28 cellular contexts compared by ENCODE assay signal in genomic region chr2:101899871-101900270, GRCh38.
A peak's percentile ranks its signal among the peaks of the same experiment; 100 is the strongest.
DNase-seq lines count a peak whose midpoint lies in the region; ATAC-seq, FAIRE-seq and TF ChIP-seq lines count a peak whose summit lies in the region.
"Had no signal": no experiment of that assay in that cellular context is flagged by ENCODE, and none has a peak within 500 bp of the region (broad histone marks: within the 10 kb centered on the region; RNA-seq: fewer than 3 reads in every experiment).

No MANE protein-coding gene starts in this region.

- POLR2A ChIA-PET in activated CD4-positive, alpha-beta T cell treated with anti-CD3 and anti-CD28 coated beads, Interleukin-2, amount 10 ng/mL, durations not matched to agents 7 days and 5 days (lab: Charles Lee): no interaction called here
- POLR2A ChIA-PET in CD4-positive, alpha-beta T cell (lab: Charles Lee): no interaction called here

- peaks cover 10% of the 10 kb centered on the region for H3K4me1 Mint-ChIP-seq in activated CD4-positive, alpha-beta T cell treated with anti-CD3 and anti-CD28 coated beads, Interleukin-2, amount 10 ng/mL, durations not matched to agents 24 days and 14 days
- peaks cover 11% of the 10 kb centered on the region for H3K4me1 Mint-ChIP-seq in activated CD4-positive, alpha-beta T cell treated with anti-CD3 and anti-CD28 coated beads, Interleukin-2, amount 10 ng/mL, durations not matched to agents 7 days and 5 days
- peaks cover 10% of the 10 kb centered on the region for H3K4me1 Mint-ChIP-seq in CD4-positive, alpha-beta T cell (ENCODE audit: low read depth)
- H3K4me1 Mint-ChIP-seq: nephron progenitor cell had no signal

- peaks cover 7% of the 10 kb centered on the region for H3K27me3 ChIP-seq in CD4-positive, alpha-beta T cell (ENCODE audit: control insufficient read depth, insufficient read depth, low read length)
- H3K27me3 ChIP-seq in RWPE2 (ENCODE audit: insufficient read depth, poor library complexity, severe bottlenecking) (no peaks in the 10 kb centered on the region), keratinocyte (ENCODE audit: control insufficient read depth, extremely low read depth, insufficient read depth, low read length) (no peaks in the 10 kb centered on the region)
- H3K27me3 ChIP-seq: esophagus squamous epithelium, ovary, stomach, uterus had no signal

- intact Hi-C loops in activated CD4-positive, alpha-beta T cell treated with anti-CD3 and anti-CD28 coated beads, Interleukin-2, amount 10 ng/mL, durations not matched to agents 24 days and 14 days (cut with micrococcal nuclease): loop anchor here (1.0 to 10.0 kb wide), 3 partner anchors 99 to 342 kb away; no protein-coding TSS in a partner anchor
- intact Hi-C loops in CD4-positive, alpha-beta T cell (cut with DNase I, micrococcal nuclease): no loop called here

- dilution Hi-C loops in keratinocyte (cut with MboI; ENCODE audit: extremely low pct_ligation_motif_present, low sequenced_read_pairs): no loop called here

- no peaks in the 10 kb centered on the region for H3K27me3 Mint-ChIP-seq in activated CD4-positive, alpha-beta T cell treated with anti-CD3 and anti-CD28 coated beads, Interleukin-2, amount 10 ng/mL, durations not matched to agents 24 days and 14 days
- H3K27me3 Mint-ChIP-seq in activated CD4-positive, alpha-beta T cell treated with anti-CD3 and anti-CD28 coated beads, Interleukin-2, amount 10 ng/mL, durations not matched to agents 7 days and 5 days: no peaks in the 10 kb centered on the region
- H3K27me3 Mint-ChIP-seq in CD4-positive, alpha-beta T cell: peaks cover 10% of the 10 kb centered on the region
- H3K27me3 Mint-ChIP-seq: IgD-negative memory B cell had no signal

- peaks cover 19% of the 10 kb centered on the region for H3K4me1 ChIP-seq in RWPE2 (ENCODE audit: insufficient read depth, poor library complexity, severe bottlenecking)
- H3K4me1 ChIP-seq in keratinocyte (ENCODE audit: control insufficient read depth, extremely low read depth, insufficient read depth, low read length): peaks cover 26% of the 10 kb centered on the region
- H3K4me1 ChIP-seq: esophagus squamous epithelium, stomach, uterus had no signal

- H3K4me2 ChIP-seq in keratinocyte (ENCODE audit: control insufficient read depth, extremely low read depth, insufficient read depth, low read depth, low read length): peak overlapping the region; percentile 57

- peaks cover 25% of the 10 kb centered on the region for H3K36me3 Mint-ChIP-seq in activated CD4-positive, alpha-beta T cell treated with anti-CD3 and anti-CD28 coated beads, Interleukin-2, amount 10 ng/mL, durations not matched to agents 24 days and 14 days (ENCODE audit: low read depth)
- peaks cover 36% of the 10 kb centered on the region for H3K36me3 Mint-ChIP-seq in activated CD4-positive, alpha-beta T cell treated with anti-CD3 and anti-CD28 coated beads, Interleukin-2, amount 10 ng/mL, durations not matched to agents 7 days and 5 days (ENCODE audit: low read depth)
- peaks cover 11% of the 10 kb centered on the region for H3K36me3 Mint-ChIP-seq in CD4-positive, alpha-beta T cell (ENCODE audit: low read depth)

- H3K27ac ChIP-seq in CD4-positive, alpha-beta T cell (ENCODE audit: low read depth, low read length): no peak overlapping the region
- H3K27ac ChIP-seq in RWPE2 (ENCODE audit: poor library complexity, severe bottlenecking) (peak overlapping the region; percentile 41), keratinocyte (ENCODE audit: control insufficient read depth, insufficient read depth, low read length) (peak overlapping the region; percentile 64)
- H3K27ac ChIP-seq: esophagus squamous epithelium, ovary, stomach, uterus had no signal

- no peak overlapping the region for H3K9ac ChIP-seq in keratinocyte (ENCODE audit: control insufficient read depth, extremely low read depth, insufficient read depth, low read length)

- peaks cover 38% of the 10 kb centered on the region for H3K9me3 Mint-ChIP-seq in activated CD4-positive, alpha-beta T cell treated with anti-CD3 and anti-CD28 coated beads, Interleukin-2, amount 10 ng/mL, durations not matched to agents 24 days and 14 days
- H3K9me3 Mint-ChIP-seq in activated CD4-positive, alpha-beta T cell treated with anti-CD3 and anti-CD28 coated beads, Interleukin-2, amount 10 ng/mL, durations not matched to agents 7 days and 5 days: peaks cover 29% of the 10 kb centered on the region
- peaks cover 3% of the 10 kb centered on the region for H3K9me3 Mint-ChIP-seq in CD4-positive, alpha-beta T cell

- CTCF ChIA-PET in activated CD4-positive, alpha-beta T cell treated with anti-CD3 and anti-CD28 coated beads, Interleukin-2, amount 10 ng/mL, durations not matched to agents 7 days and 5 days (lab: Charles Lee): no interaction called here
- CTCF ChIA-PET in CD4-positive, alpha-beta T cell (lab: Charles Lee): no interaction called here

- H3K4me3 ChIP-seq in RWPE2 (ENCODE audit: severe bottlenecking) (no peak overlapping the region), keratinocyte (ENCODE audit: control insufficient read depth in 2 of 3, extremely low read depth in 1 of 3, insufficient read depth in 2 of 3, low read depth in 1 of 3, low read length in 3 of 3) (peak overlapping the region in 2 of 3 experiments; percentile 0 to 30)
- H3K4me3 ChIP-seq: esophagus squamous epithelium, ovary, stomach, uterus had no signal

- no peaks in the 10 kb centered on the region for H4K20me1 ChIP-seq in keratinocyte (ENCODE audit: control insufficient read depth, extremely low read depth, insufficient read depth, low read length)

- H3K36me3 ChIP-seq in RWPE2 (ENCODE audit: low read depth): no peaks in the 10 kb centered on the region
- peaks cover 3 to 6% of the 10 kb centered on the region in 2 experiments for H3K36me3 ChIP-seq in keratinocyte (ENCODE audit: control insufficient read depth in 2 of 2, extremely low read depth in 1 of 2, insufficient read depth in 2 of 2, low read length in 2 of 2)
- H3K36me3 ChIP-seq: esophagus squamous epithelium, ovary, uterus had no signal

- no peak overlapping the region for H3K4me3 Mint-ChIP-seq in activated CD4-positive, alpha-beta T cell treated with anti-CD3 and anti-CD28 coated beads, Interleukin-2, amount 10 ng/mL, durations not matched to agents 24 days and 14 days
- H3K4me3 Mint-ChIP-seq in activated CD4-positive, alpha-beta T cell treated with anti-CD3 and anti-CD28 coated beads, Interleukin-2, amount 10 ng/mL, durations not matched to agents 7 days and 5 days: no peak overlapping the region
- H3K4me3 Mint-ChIP-seq in CD4-positive, alpha-beta T cell: no peak overlapping the region
- H3K4me3 Mint-ChIP-seq: CD14-positive monocyte, nephron progenitor cell had no signal

- FAIRE-seq in keratinocyte (lab: Jason Lieb, UNC): no peak
- FAIRE-seq: small intestine had no signal

- H2AFZ ChIP-seq in keratinocyte (ENCODE audit: control insufficient read depth, low read length): no peak overlapping the region

- no peak for TF ChIP-seq CTCF in CD4-positive, alpha-beta T cell (IDR thresholded peaks at IDR 0.05)
- TF ChIP-seq CTCF in RWPE2 (IDR thresholded peaks at IDR 0.05; ENCODE audit: poor library complexity, severe bottlenecking): no peak
- no peak for TF ChIP-seq CTCF in keratinocyte (optimal IDR thresholded peaks at IDR 0.05 in 1 of 3, IDR thresholded peaks at IDR 0.05 in 1 of 3, conservative IDR thresholded peaks at IDR 0.05 in 1 of 3; ENCODE audit: extremely low read depth in 1 of 3, insufficient read depth in 2 of 3, low read length in 3 of 3)

- DNase-seq in activated CD4-positive, alpha-beta T cell treated with anti-CD3 and anti-CD28 coated beads, Interleukin-2, amount 10 ng/mL, durations not matched to agents 24 days and 14 days: no peak
- DNase-seq in activated CD4-positive, alpha-beta T cell treated with anti-CD3 and anti-CD28 coated beads, Interleukin-2, amount 10 ng/mL, durations not matched to agents 7 days and 5 days: no peak
- DNase-seq in CD4-positive, alpha-beta T cell: no peak
- DNase-seq in RWPE2 (ENCODE audit: low spot score) (no peak), keratinocyte (ENCODE audit: low read depth, low spot score) (no peak), NCI-H1694 (lab: John Stamatoyannopoulos, UW) (no peak)
- no peak for DNase-seq in stimulated activated CD4-positive, alpha-beta T cell treated with anti-CD3 and anti-CD28 coated beads, Interleukin-4, amount 100 ng/mL, for 4 hours
- DNase-seq: 8988T; activated CD4-positive, alpha-beta T cell treated with anti-CD3 and anti-CD28 coated beads, Interleukin-2, amount 50 U/mL, for 1 hour; central memory CD4-positive, alpha-beta T cell; DMS79 treated with DMSO at 0.1 percent for 48 hours; esophagus squamous epithelium; foreskin melanocyte; kidney glomerular epithelial cell; NCI-H1048; NCI-H1694 treated with DMSO at 0.1 percent for 48 hours; NCI-H82; nephron progenitor cell; ovary; retina; RPMI8226; small intestine; stomach; uterus had no signal

- no peaks in the 10 kb centered on the region for H3K79me2 ChIP-seq in keratinocyte (ENCODE audit: control insufficient read depth, insufficient read depth, low read length)

- H3K9me1 ChIP-seq in keratinocyte (ENCODE audit: control insufficient read depth, extremely low read depth, insufficient read depth, low read length): no peaks in the 10 kb centered on the region

- peak overlapping the region; percentile 60 for H3K27ac Mint-ChIP-seq in activated CD4-positive, alpha-beta T cell treated with anti-CD3 and anti-CD28 coated beads, Interleukin-2, amount 10 ng/mL, durations not matched to agents 24 days and 14 days
- no peak overlapping the region for H3K27ac Mint-ChIP-seq in activated CD4-positive, alpha-beta T cell treated with anti-CD3 and anti-CD28 coated beads, Interleukin-2, amount 10 ng/mL, durations not matched to agents 7 days and 5 days
- peak overlapping the region; percentile 20 for H3K27ac Mint-ChIP-seq in CD4-positive, alpha-beta T cell
- H3K27ac Mint-ChIP-seq: CD14-positive monocyte, nephron progenitor cell had no signal

- no peak for ATAC-seq in CD4-positive, alpha-beta T cell (ENCODE audit: poor library complexity)
- ATAC-seq in RWPE2 (ENCODE audit: low read depth) (peak; percentile 59), HG02759 (IDR thresholded peaks at IDR 0.05; ENCODE audit: unreplicated experiment) (no peak)
- ATAC-seq: HCT116 had no signal

- H3K9me3 ChIP-seq in CD4-positive, alpha-beta T cell (ENCODE audit: control insufficient read depth, low read length): no peaks in the 10 kb centered on the region
- no peaks in the 10 kb centered on the region for H3K9me3 ChIP-seq in RWPE2 (ENCODE audit: severe bottlenecking)
- no peaks in the 10 kb centered on the region for H3K9me3 ChIP-seq in keratinocyte (ENCODE audit: control insufficient read depth, low read depth, low read length)
- H3K9me3 ChIP-seq: ovary, uterus had no signal
